ENCODE assay signal across 9 cellular contexts in genomic region chr6:79070206-79070825, GRCh38. TPM values are rescaled to one million over a fixed set of nuclear protein-coding genes. Genes with fewer than 3 reads are reported as not detected.
A peak's percentile ranks its signal among the peaks of the same experiment; 100 is the strongest.
DNase-seq lines count a peak whose midpoint lies in the region; ATAC-seq, FAIRE-seq and TF ChIP-seq lines count a peak whose summit lies in the region.
"Had no signal": no experiment of that assay in that cellular context is flagged by ENCODE, and none has a peak within 500 bp of the region (broad histone marks: within the 10 kb centered on the region; RNA-seq: fewer than 3 reads in every experiment).

No MANE protein-coding gene starts in this region.

- ATAC-seq in GM18858 (IDR thresholded peaks at IDR 0.05; ENCODE audit: unreplicated experiment) (peak; percentile 70), GM21825 (IDR thresholded peaks at IDR 0.05; ENCODE audit: unreplicated experiment) (peak; percentile 71), HG03558 (IDR thresholded peaks at IDR 0.05; ENCODE audit: extremely low read depth, unreplicated experiment) (peak; percentile 67), pancreas (no peak)

- peaks cover 4% of the 10 kb centered on the region for H3K36me3 Mint-ChIP-seq in neural crest cell (ENCODE audit: low read depth)

- H3K27me3 ChIP-seq in pancreas = no peaks in the 10 kb centered on the region

- H3K4me1 ChIP-seq in pancreas = peaks cover 3 to 24% (median 18%) of the 10 kb centered on the region in 3 donors

- H3K27ac ChIP-seq in pancreas = no peak overlapping the region

- no peaks in the 10 kb centered on the region for H3K27me3 Mint-ChIP-seq in neural crest cell (ENCODE audit: low read depth)

- no peaks in the 10 kb centered on the region for H3K9me3 Mint-ChIP-seq in neural crest cell

- H3K36me3 ChIP-seq in pancreas = no peaks in the 10 kb centered on the region

- no peak overlapping the region for H3K4me3 ChIP-seq in pancreas

- intact Hi-C loops in pancreas (cut with DNase I) = no loop called here

- H3K27ac Mint-ChIP-seq in neural crest cell (ENCODE audit: unreplicated experiment) = no peak overlapping the region

- no peak for FAIRE-seq in pancreas (lab: Jason Lieb, UNC)

- no peak for TF ChIP-seq CTCF in neural crest cell (conservative IDR thresholded peaks at IDR 0.05)
- TF ChIP-seq CTCF in pancreas (IDR thresholded peaks at IDR 0.05) = no peak

- no peaks in the 10 kb centered on the region for H3K9me3 ChIP-seq in pancreas

- peaks cover 34% of the 10 kb centered on the region for H3K4me1 Mint-ChIP-seq in neural crest cell

- 78 to 79% methylated on average over 5 of the region's 5 CpGs for WGBS in pancreas, 2 donors

- DNase-seq in neural crest cell (ENCODE audit: low read depth, low spot score) (no peak), Kasumi-1 (lab: John Stamatoyannopoulos, UW) (no peak), NCI-H2081 (lab: John Stamatoyannopoulos, UW) (no peak), HuH-7 (ENCODE audit: low spot score) (no peak), pancreas (no peak)
- DNase-seq: stimulated activated CD4-positive, alpha-beta T cell treated with anti-CD3 and anti-CD28 coated beads, Interleukin-4, amount 100 ng/mL, for 4 hours had no signal

- peak overlapping the region; percentile 61 for H3K4me3 Mint-ChIP-seq in neural crest cell

RNA-seq across cellular contexts. Expression of gene PHIP, which starts 7.7 kb away (rescaled TPM):
- 50.0 and 52.3 TPM in 2 replicates for total RNA-seq in neural crest cell
- total RNA-seq in pancreas = 10 to 100 TPM in 5 of 6 donors, 1 to 10 TPM in 1; 8.9 to 17.9 (median 11.6) TPM
- 10 to 100 TPM in 1 of 2 donors, 1 to 10 TPM in 1; 8.3 to 11.2 TPM for polyA plus RNA-seq in pancreas

Comparison
In these comparisons a context has a peak if more than half of its experiments do, and no peak if none do; other contexts are left out.
1. ATAC-seq: peak in GM18858 (single experiment), GM21825 (single experiment) and HG03558 (single experiment); none in pancreas (0 of 4).